27 cellular contexts compared by ENCODE assay signal in genomic region chr6:150517175-150517574, GRCh38.
"Had no signal": no experiment of that assay in that cellular context is flagged by ENCODE, and none has a peak within 500 bp of the region (broad histone marks: within the 10 kb centered on the region; RNA-seq: fewer than 3 reads in every experiment).

No MANE protein-coding gene starts in this region.

- DNase-seq: activated CD4-positive, alpha-beta T cell treated with anti-CD3 and anti-CD28 coated beads, Interleukin-2, amount 50 U/mL, for 1 hour; activated CD8-positive, alpha-beta memory T cell treated with anti-CD3 and anti-CD28 coated beads for 24 hours; activated CD8-positive, alpha-beta memory T cell treated with anti-CD3 and anti-CD28 coated beads, Interleukin-2, amount 50 U/mL, for 4 hours; activated effector memory CD4-positive, alpha-beta T cell treated with Interleukin-2 at 50 U/mL for 16 hours; activated naive CD4-positive, alpha-beta T cell treated with anti-CD3 and anti-CD28 coated beads for 36 hours; activated T-cell treated with anti-CD3 and anti-CD28 coated beads, Interleukin-2, amount 50 U/mL, for 24 hours; body of pancreas; caudate nucleus; effector CD8-positive, alpha-beta T cell; erythroblast; foreskin keratinocyte; kidney; naive thymus-derived CD8-positive, alpha-beta T cell; spleen; stimulated activated CD4-positive, alpha-beta T cell treated with anti-CD3 and anti-CD28 coated beads, Interleukin-4, amount 100 ng/mL, for 1 hour; stimulated activated naive CD4-positive, alpha-beta T cell treated with Interleukin-2 at 50 U/mL for 16 hours; substantia nigra; thyroid gland; upper lobe of right lung had no signal

- H3K4me1 Mint-ChIP-seq: naive thymus-derived CD8-positive, alpha-beta T cell; neural progenitor cell had no signal

- H3K9me3 Mint-ChIP-seq: activated naive CD4-positive, alpha-beta T cell treated with anti-CD3 and anti-CD28 coated beads for 36 hours; activated T-cell treated with anti-CD3 and anti-CD28 coated beads, Interleukin-2, amount 50 U/mL, for 24 hours; dendritic cell treated with granulocyte-macrophage colony-stimulating factor and Interleukin-4, amounts not matched to agents 40 ng/mL and 50 ng/mL, for 4 days; naive thymus-derived CD8-positive, alpha-beta T cell; neural progenitor cell; T-helper 2 cell treated with Interferon-gamma antibody and Interleukin-4, amounts not matched to agents 5 μg/mL and 100 μg/mL, for 36 hours had no signal

- H3K27me3 ChIP-seq: body of pancreas, foreskin keratinocyte, neural progenitor cell, spleen, thyroid gland, upper lobe of right lung had no signal

- H3K4me3 ChIP-seq: body of pancreas, lung, neural progenitor cell, spleen, thyroid gland, upper lobe of right lung had no signal

- H3K36me3 Mint-ChIP-seq: naive thymus-derived CD8-positive, alpha-beta T cell; neural progenitor cell had no signal

- H3K9me3 ChIP-seq: body of pancreas, spleen, thyroid gland, upper lobe of right lung had no signal

- H3K27ac Mint-ChIP-seq: activated naive CD4-positive, alpha-beta T cell treated with anti-CD3 and anti-CD28 coated beads for 36 hours; activated T-cell treated with anti-CD3 and anti-CD28 coated beads, Interleukin-2, amount 50 U/mL, for 24 hours; dendritic cell treated with granulocyte-macrophage colony-stimulating factor and Interleukin-4, amounts not matched to agents 40 ng/mL and 50 ng/mL, for 4 days; naive thymus-derived CD8-positive, alpha-beta T cell; neural progenitor cell; T-helper 2 cell treated with Interferon-gamma antibody and Interleukin-4, amounts not matched to agents 5 μg/mL and 100 μg/mL, for 36 hours had no signal

- H3K36me3 ChIP-seq: neural progenitor cell, spleen, thyroid gland, upper lobe of right lung had no signal

- H3K4me1 ChIP-seq: body of pancreas, foreskin keratinocyte, neural progenitor cell, spleen, thyroid gland, upper lobe of right lung had no signal

- ATAC-seq: activated CD4-positive, CD25-positive, alpha-beta regulatory T cell treated with anti-CD3 and anti-CD28 coated beads, Interleukin-2, amount 50 U/mL, for 24 hours; body of pancreas; foreskin keratinocyte; left lobe of liver; naive thymus-derived CD8-positive, alpha-beta T cell; sciatic nerve; upper lobe of right lung had no signal

- H3K27ac ChIP-seq: body of pancreas, foreskin keratinocyte, neural progenitor cell, spleen, thyroid gland, upper lobe of right lung, VCaP had no signal

- H3K4me3 Mint-ChIP-seq: activated naive CD4-positive, alpha-beta T cell treated with anti-CD3 and anti-CD28 coated beads for 36 hours; activated T-cell treated with anti-CD3 and anti-CD28 coated beads, Interleukin-2, amount 50 U/mL, for 24 hours; dendritic cell treated with granulocyte-macrophage colony-stimulating factor and Interleukin-4, amounts not matched to agents 40 ng/mL and 50 ng/mL, for 4 days; naive thymus-derived CD8-positive, alpha-beta T cell; neural progenitor cell; T-helper 2 cell treated with Interferon-gamma antibody and Interleukin-4, amounts not matched to agents 5 μg/mL and 100 μg/mL, for 36 hours had no signal

- H3K27me3 Mint-ChIP-seq: dendritic cell treated with granulocyte-macrophage colony-stimulating factor and Interleukin-4, amounts not matched to agents 40 ng/mL and 50 ng/mL, for 4 days had no signal
